23 cellular contexts compared by ENCODE assay signal in genomic region chr5:109754319-109754718, GRCh38.
DNase-seq lines count a peak whose midpoint lies in the region; ATAC-seq, FAIRE-seq and TF ChIP-seq lines count a peak whose summit lies in the region.
"Had no signal": no experiment of that assay in that cellular context is flagged by ENCODE, and none has a peak within 500 bp of the region (broad histone marks: within the 10 kb centered on the region; RNA-seq: fewer than 3 reads in every experiment).

No MANE protein-coding gene starts in this region.

- H3K4me1 Mint-ChIP-seq in activated CD8-positive, alpha-beta T cell treated with anti-CD3 and anti-CD28 coated beads for 36 hours (ENCODE audit: low read depth), result peaks cover 40% of the 10 kb centered on the region
- peaks cover under 1% of the 10 kb centered on the region for H3K4me1 Mint-ChIP-seq in activated CD8-positive, alpha-beta T cell treated with anti-CD3 and anti-CD28 coated beads, Interleukin-2, amount 10 ng/mL, durations not matched to agents 7 days and 5 days (ENCODE audit: low read depth)

- TF ChIP-seq POLR2A in body of pancreas (IDR thresholded peaks at IDR 0.05), result no peak

- H3K4me1 ChIP-seq in body of pancreas (peaks cover 16% of the 10 kb centered on the region), small intestine (ENCODE audit: control insufficient read depth in 2 of 2, insufficient read depth in 1 of 2, low read depth in 1 of 2, low read length in 1 of 2) (peaks cover 0 to 3% of the 10 kb centered on the region in 2 donors)

- H3K9me3 Mint-ChIP-seq in activated CD8-positive, alpha-beta T cell treated with anti-CD3 and anti-CD28 coated beads for 36 hours, result peaks cover 3% of the 10 kb centered on the region
- H3K9me3 Mint-ChIP-seq in activated CD8-positive, alpha-beta T cell treated with anti-CD3 and anti-CD28 coated beads, Interleukin-2, amount 10 ng/mL, durations not matched to agents 7 days and 5 days (ENCODE audit: insufficient read depth), result no peaks in the 10 kb centered on the region
- H3K9me3 Mint-ChIP-seq: HFFc6, IgD-negative memory B cell had no signal

- intact Hi-C loops in activated CD8-positive, alpha-beta T cell treated with anti-CD3 and anti-CD28 coated beads for 36 hours (cut with micrococcal nuclease), result no loop called here
- intact Hi-C loops in body of pancreas (cut with DNase I), result no loop called here

- H3K27ac Mint-ChIP-seq in activated CD8-positive, alpha-beta T cell treated with anti-CD3 and anti-CD28 coated beads for 36 hours, result peak overlapping the region; percentile 20
- H3K27ac Mint-ChIP-seq in activated CD8-positive, alpha-beta T cell treated with anti-CD3 and anti-CD28 coated beads, Interleukin-2, amount 10 ng/mL, durations not matched to agents 7 days and 5 days, result no peak overlapping the region
- H3K27ac Mint-ChIP-seq: CD4-positive, alpha-beta T cell; HFFc6 had no signal

- H3K36me3 ChIP-seq in body of pancreas (replicated peaks in 1 of 2; ENCODE audit: insufficient read depth in 1 of 2, low read depth in 2 of 2) (peaks cover 0 to 1% of the 10 kb centered on the region in 2 donors), small intestine (ENCODE audit: control insufficient read depth in 2 of 2, insufficient read depth in 2 of 2, low read length in 2 of 2) (peaks cover 0 to 5% of the 10 kb centered on the region in 2 donors)
- H3K36me3 ChIP-seq: HAP-1 had no signal

- no peaks in the 10 kb centered on the region for H3K9me3 ChIP-seq in body of pancreas
- H3K9me3 ChIP-seq in small intestine (ENCODE audit: control insufficient read depth, low read depth), result no peaks in the 10 kb centered on the region
- H3K9me3 ChIP-seq: A549, Caco-2, HAP-1 had no signal

- no peak for TF ChIP-seq CTCF in activated CD8-positive, alpha-beta T cell treated with anti-CD3 and anti-CD28 coated beads for 36 hours (IDR thresholded peaks at IDR 0.05)
- TF ChIP-seq CTCF in body of pancreas (IDR thresholded peaks at IDR 0.05), result no peak

- no peak for ATAC-seq in activated CD8-positive, alpha-beta T cell treated with anti-CD3 and anti-CD28 coated beads for 36 hours
- no peak for ATAC-seq in activated CD8-positive, alpha-beta T cell treated with anti-CD3 and anti-CD28 coated beads, Interleukin-2, amount 10 ng/mL, durations not matched to agents 7 days and 5 days
- ATAC-seq in body of pancreas (peak; percentile 30), left lobe of liver (peak; percentile 60), HG02870 (IDR thresholded peaks at IDR 0.05; ENCODE audit: unreplicated experiment) (no peak), HG02798 (IDR thresholded peaks at IDR 0.05; ENCODE audit: poor library complexity, unreplicated experiment) (no peak)
- ATAC-seq: A549 had no signal

- H3K4me3 Mint-ChIP-seq in activated CD8-positive, alpha-beta T cell treated with anti-CD3 and anti-CD28 coated beads for 36 hours, result no peak overlapping the region
- no peak overlapping the region for H3K4me3 Mint-ChIP-seq in activated CD8-positive, alpha-beta T cell treated with anti-CD3 and anti-CD28 coated beads, Interleukin-2, amount 10 ng/mL, durations not matched to agents 7 days and 5 days
- H3K4me3 Mint-ChIP-seq: CD4-positive, alpha-beta T cell; HFFc6; IgD-negative memory B cell had no signal

- FAIRE-seq in small intestine (lab: Jason Lieb, UNC), result no peak
- FAIRE-seq: A549, D721Med, G401.6, GM12892, GM18507, HTR-8/SVneo had no signal

- H3K27me3 ChIP-seq in body of pancreas (no peaks in the 10 kb centered on the region), small intestine (ENCODE audit: control insufficient read depth in 2 of 2, insufficient read depth in 2 of 2, low read length in 2 of 2) (no peaks in the 10 kb centered on the region)

- H3K4me3 ChIP-seq in body of pancreas (no peak overlapping the region), small intestine (ENCODE audit: low read depth in 1 of 2, low read length in 2 of 2) (no peak overlapping the region)
- H3K4me3 ChIP-seq: A549, GM23248, HAP-1 had no signal

- no peak for DNase-seq in activated CD8-positive, alpha-beta T cell treated with anti-CD3 and anti-CD28 coated beads for 36 hours
- DNase-seq in activated CD8-positive, alpha-beta T cell treated with anti-CD3 and anti-CD28 coated beads, Interleukin-2, amount 10 ng/mL, durations not matched to agents 7 days and 5 days, result no peak
- DNase-seq in body of pancreas, result no peak
- no peak for DNase-seq in left lobe of liver (ENCODE audit: low spot score)
- peak; percentile 20 for DNase-seq in small intestine
- no peak for DNase-seq in activated CD8-positive, alpha-beta memory T cell treated with anti-CD3 and anti-CD28 coated beads, Interleukin-2, amount 50 U/mL, for 4 hours
- DNase-seq: AML-193; Caco-2; CD4-positive, alpha-beta T cell; GM23248; HFFc6 had no signal

- H3K27me3 Mint-ChIP-seq in activated CD8-positive, alpha-beta T cell treated with anti-CD3 and anti-CD28 coated beads for 36 hours, result no peaks in the 10 kb centered on the region
- H3K27me3 Mint-ChIP-seq in activated CD8-positive, alpha-beta T cell treated with anti-CD3 and anti-CD28 coated beads, Interleukin-2, amount 10 ng/mL, durations not matched to agents 7 days and 5 days (ENCODE audit: low read depth), result no peaks in the 10 kb centered on the region
- H3K27me3 Mint-ChIP-seq: CD4-positive, alpha-beta T cell; IgD-negative memory B cell had no signal

- CTCF ChIA-PET in activated CD8-positive, alpha-beta T cell treated with anti-CD3 and anti-CD28 coated beads for 36 hours (lab: Charles Lee), result no interaction called here
- CTCF ChIA-PET in activated CD8-positive, alpha-beta T cell treated with anti-CD3 and anti-CD28 coated beads, Interleukin-2, amount 10 ng/mL, durations not matched to agents 7 days and 5 days (lab: Charles Lee), result no interaction called here

- H3K27ac ChIP-seq in body of pancreas (no peak overlapping the region), small intestine (ENCODE audit: low read depth in 1 of 2, low read length in 1 of 2) (no peak overlapping the region)
- H3K27ac ChIP-seq: 22Rv1, A549, C4-2B, GM23248 had no signal

- H3K36me3 Mint-ChIP-seq in activated CD8-positive, alpha-beta T cell treated with anti-CD3 and anti-CD28 coated beads for 36 hours (ENCODE audit: low read depth), result peaks cover 43% of the 10 kb centered on the region
- peaks cover 36% of the 10 kb centered on the region for H3K36me3 Mint-ChIP-seq in activated CD8-positive, alpha-beta T cell treated with anti-CD3 and anti-CD28 coated beads, Interleukin-2, amount 10 ng/mL, durations not matched to agents 7 days and 5 days (ENCODE audit: low read depth)

- POLR2A ChIA-PET in activated CD8-positive, alpha-beta T cell treated with anti-CD3 and anti-CD28 coated beads for 36 hours (lab: Charles Lee), result no interaction called here
- POLR2A ChIA-PET in activated CD8-positive, alpha-beta T cell treated with anti-CD3 and anti-CD28 coated beads, Interleukin-2, amount 10 ng/mL, durations not matched to agents 7 days and 5 days (lab: Charles Lee), result no interaction called here

Comparison
In these comparisons a context has a peak if more than half of its experiments do, and no peak if none do; other contexts are left out.
1. ATAC-seq: peak in body of pancreas (single experiment) and left lobe of liver (single experiment); none in activated CD8-positive, alpha-beta T cell treated with anti-CD3 and anti-CD28 coated beads for 36 hours (single experiment), activated CD8-positive, alpha-beta T cell treated with anti-CD3 and anti-CD28 coated beads, Interleukin-2, amount 10 ng/mL, durations not matched to agents 7 days and 5 days (single experiment), HG02870 (single experiment) and HG02798 (single experiment).